In genomic region chr20:5737619-5737953, GRCh38 we compare ENCODE assay signal across 15 cellular contexts. TPM values are rescaled to one million over a fixed set of nuclear protein-coding genes. Genes with fewer than 3 reads are reported as not detected.
A peak's percentile ranks its signal among the peaks of the same experiment; 100 is the strongest.
DNase-seq lines count a peak whose midpoint lies in the region; ATAC-seq, FAIRE-seq and TF ChIP-seq lines count a peak whose summit lies in the region.
"Had no signal": no experiment of that assay in that cellular context is flagged by ENCODE, and none has a peak within 500 bp of the region (broad histone marks: within the 10 kb centered on the region; RNA-seq: fewer than 3 reads in every experiment).

No MANE protein-coding gene starts in this region.

- H3K36me3 Mint-ChIP-seq in CD14-positive monocyte (no peaks in the 10 kb centered on the region), T-cell (no peaks in the 10 kb centered on the region), glutamatergic neuron (ENCODE audit: unreplicated experiment) (no peaks in the 10 kb centered on the region)

- TF ChIP-seq POLR2A in A549 (IDR thresholded peaks at IDR 0.05; ENCODE audit: low read length): no peak
- TF ChIP-seq POLR2A in gastroesophageal sphincter (IDR thresholded peaks at IDR 0.05): no peak

- no peaks in the 10 kb centered on the region for H4K20me1 ChIP-seq in hepatocyte (ENCODE audit: insufficient read depth, poor library complexity, severe bottlenecking)

- intact Hi-C loops in CD14-positive monocyte (cut with micrococcal nuclease): no loop called here

- CTCF ChIA-PET in A549 (lab: Yijun Ruan, JAX): interaction anchor here (0.7 to 4.0 kb wide), 4 partner anchors 9 to 209 kb away, joined by 3 to 16 read pairs (median 3); no protein-coding TSS in a partner anchor
- CTCF ChIA-PET in T-cell (lab: Charles Lee): interaction anchor here in 1 of 2 donors (0.6 to 0.7 kb wide), 2 partner anchors 23 to 86 kb away, joined by 3 read pairs; no protein-coding TSS in a partner anchor

- ATAC-seq in A549 (no peak), T-cell (replicated peaks in 1 of 4) (no peak), gastroesophageal sphincter (no peak)

- H3K4me3 Mint-ChIP-seq in CD14-positive monocyte (peak overlapping the region; percentile 38 to 81), T-cell (peak overlapping the region; percentile 49 to 60 (median 57)), glutamatergic neuron (ENCODE audit: unreplicated experiment) (no peak overlapping the region)

- FAIRE-seq in A549 (lab: Jason Lieb, UNC): no peak
- FAIRE-seq: astrocyte, colon had no signal

- H3K4me1 Mint-ChIP-seq in CD14-positive monocyte (peaks cover 27% of the 10 kb centered on the region), T-cell (peaks cover 32 to 46% (median 35%) of the 10 kb centered on the region in 3 donors), glutamatergic neuron (ENCODE audit: low read depth, unreplicated experiment) (peaks cover 3% of the 10 kb centered on the region)

- no peak overlapping the region for H3K4me3 ChIP-seq in A549
- H3K4me3 ChIP-seq in hepatocyte: no peak overlapping the region
- no peak overlapping the region for H3K4me3 ChIP-seq in gastroesophageal sphincter
- H3K4me3 ChIP-seq: left ventricle myocardium inferior, sigmoid colon had no signal

- 0 out of 5 replicates have a peak, but pooled peaks of 1 of the 2 experiments have one; percentile 10 for TF ChIP-seq RAD21 in A549 (conservative IDR thresholded peaks at IDR 0.05 in 1 of 2, IDR thresholded peaks at IDR 0.05 in 1 of 2)

- peaks cover 0 to 2% (median 0%) of the 10 kb centered on the region in 7 donors for H3K9me3 Mint-ChIP-seq in CD14-positive monocyte
- H3K9me3 Mint-ChIP-seq in T-cell: no peaks in the 10 kb centered on the region
- H3K9me3 Mint-ChIP-seq in glutamatergic neuron (ENCODE audit: unreplicated experiment): no peaks in the 10 kb centered on the region

- H3K27me3 ChIP-seq in hepatocyte (no peaks in the 10 kb centered on the region), gastroesophageal sphincter (no peaks in the 10 kb centered on the region)
- H3K27me3 ChIP-seq: sigmoid colon had no signal

- DNase-seq in A549 (ENCODE audit: low read depth in 1 of 2, low spot score in 1 of 2) (no peak), CD14-positive monocyte (ENCODE audit: low spot score) (no peak), T-cell (no peak), hepatocyte (ENCODE audit: low spot score) (no peak), cerebellum (ENCODE audit: low spot score) (no peak), glutamatergic neuron (no peak)
- DNase-seq: left ventricle myocardium inferior, NCI-H1048, NCI-H2081, sigmoid colon had no signal

- no peak overlapping the region for H2AFZ ChIP-seq in hepatocyte

- H3K27ac ChIP-seq in A549 (peak overlapping the region; percentile 91 to 93), hepatocyte (peak overlapping the region; percentile 62), gastroesophageal sphincter (no peak overlapping the region)
- H3K27ac ChIP-seq: HL-60, KMS-11, left ventricle myocardium inferior, sigmoid colon had no signal

- H3K4me1 ChIP-seq in A549: peaks cover 64% of the 10 kb centered on the region
- peaks cover 16% of the 10 kb centered on the region for H3K4me1 ChIP-seq in hepatocyte (ENCODE audit: insufficient read depth)
- peaks cover 0 to 23% (median 6%) of the 10 kb centered on the region in 3 donors for H3K4me1 ChIP-seq in gastroesophageal sphincter

- H3K27me3 Mint-ChIP-seq in CD14-positive monocyte (ENCODE audit: low read depth in 3 of 3) (peaks cover 16 to 25% (median 19%) of the 10 kb centered on the region in 3 donors), T-cell (no peaks in the 10 kb centered on the region), glutamatergic neuron (ENCODE audit: unreplicated experiment) (peaks cover 2% of the 10 kb centered on the region)

- H3K4me2 ChIP-seq in A549: peak overlapping the region; percentile 64
- H3K4me2 ChIP-seq in hepatocyte: peak overlapping the region; percentile 38
- H3K4me2 ChIP-seq: KMS-11 had no signal

- no peaks in the 10 kb centered on the region for H3K36me3 ChIP-seq in hepatocyte (replicated peaks; ENCODE audit: insufficient read depth, low read depth)
- no peaks in the 10 kb centered on the region for H3K36me3 ChIP-seq in gastroesophageal sphincter
- H3K36me3 ChIP-seq: left ventricle myocardium inferior, sigmoid colon had no signal

- no peak for TF ChIP-seq EP300 in A549 (IDR thresholded peaks at IDR 0.05)
- TF ChIP-seq EP300 in gastroesophageal sphincter (IDR thresholded peaks at IDR 0.05): no peak

- no peak for TF ChIP-seq CTCF in A549 (IDR thresholded peaks at IDR 0.05)
- no peak for TF ChIP-seq CTCF in CD14-positive monocyte (IDR thresholded peaks at IDR 0.05)
- no peak for TF ChIP-seq CTCF in hepatocyte (IDR thresholded peaks at IDR 0.05; ENCODE audit: poor library complexity)
- no peak for TF ChIP-seq CTCF in gastroesophageal sphincter (IDR thresholded peaks at IDR 0.05)
- TF ChIP-seq CTCF in glutamatergic neuron (IDR thresholded peaks at IDR 0.05; ENCODE audit: partially characterized antibody, unreplicated experiment): no peak

- WGBS in A549 (ENCODE audit: missing lambda C conversion rate): 3% methylated on average over 3 of the region's 3 CpGs
- WGBS in hepatocyte (ENCODE audit: low lambda C conversion rate, missing lambda C conversion rate): 89% methylated on average over 3 of the region's 3 CpGs
- WGBS in gastroesophageal sphincter (ENCODE audit: low coverage in 1 of 2), 2 donors: 100% methylated on average over 3 of the region's 3 CpGs; no CpG with 5 or more reads in 1 of the 2 donors

- POLR2A ChIA-PET in A549 (lab: Yijun Ruan, JAX) (interaction anchor here (0.7 to 1.1 kb wide), 3 partner anchors 84 to 206 kb away, joined by 3 to 5 read pairs (median 3); no protein-coding TSS in a partner anchor), T-cell (lab: Charles Lee) (interaction anchor here (0.5 to 2.8 kb wide), 3 partner anchors 23 to 215 kb away, joined by 3 to 14 read pairs (median 5); no protein-coding TSS in a partner anchor)

- no peaks in the 10 kb centered on the region for H3K79me2 ChIP-seq in hepatocyte

- no peaks in the 10 kb centered on the region for H3K9me3 ChIP-seq in A549
- no peaks in the 10 kb centered on the region for H3K9me3 ChIP-seq in hepatocyte (ENCODE audit: low read depth)
- no peaks in the 10 kb centered on the region for H3K9me3 ChIP-seq in gastroesophageal sphincter
- H3K9me3 ChIP-seq: left ventricle myocardium inferior, sigmoid colon had no signal

- H3K27ac Mint-ChIP-seq in CD14-positive monocyte: peak overlapping the region in 2 of 7 donors; percentile 73 to 79
- peak overlapping the region; percentile 98 to 99 for H3K27ac Mint-ChIP-seq in T-cell
- H3K27ac Mint-ChIP-seq in glutamatergic neuron (ENCODE audit: unreplicated experiment): no peak overlapping the region

- no peaks in the 10 kb centered on the region for H3K9me2 ChIP-seq in hepatocyte (replicated peaks; ENCODE audit: insufficient read depth)

TF ChIP-seq in A549, 52 proteins besides CTCF, POLR2A, EP300 and RAD21:
- TF ChIP-seq ESRRA (IDR thresholded peaks at IDR 0.05; ENCODE audit: borderline replicate concordance, low read length): no peak
- peak in 1 of 2 experiments; percentile 13; a peak in 2 of 5 replicates for TF ChIP-seq JUN (IDR thresholded peaks at IDR 0.05)
- TF ChIP-seq ZSCAN20 (CRISPR knock-in tag; IDR thresholded peaks at IDR 0.05): peak; percentile 90

RNA-seq across cellular contexts. Expression of gene SHLD1, which starts 12.6 kb away (rescaled TPM):
- polyA plus RNA-seq in A549 (2011; rRNA removed): 17.4 and 18.4 TPM in 2 replicates
- 5.6 TPM in 2 replicates for polyA plus RNA-seq in A549 (2012; cell fraction: cytosol; rRNA removed)
- 2.2 and 3.3 TPM in 2 replicates for polyA plus RNA-seq in A549 (2012; cell fraction: nucleus; rRNA removed)
- polyA plus RNA-seq in A549 (2017; fragmentation: RNase III; extraction: RNeasy Plus Mini Kit Qiagen cat#74134 plus additional on column Dnase treatment): 6.1 to 7.3 TPM (median 6.5 TPM) in 3 replicates
- 7.9 and 8.9 TPM in 2 replicates for polyA minus RNA-seq in A549 (2011; rRNA and poly(A)+ RNA removed)
- 10 to 100 TPM in 1 of 2 donors, 1 to 10 TPM in 1; 8.3 to 12.7 TPM for polyA plus RNA-seq in CD14-positive monocyte
- 10 to 100 TPM; 10.0 to 15.8 (median 14.2) TPM for total RNA-seq in T-cell
- 5.9 and 8.3 TPM in 2 replicates for total RNA-seq in hepatocyte
- 9.1 and 11.2 TPM in 2 replicates for polyA plus RNA-seq in hepatocyte
- total RNA-seq in gastroesophageal sphincter: 1 to 10 TPM in 3 of 4 donors, under 1 TPM in 1; 0.93 to 3.3 (median 2.1) TPM
- total RNA-seq in cerebellum: 3.2 TPM
- total RNA-seq in glutamatergic neuron (ENCODE audit: unreplicated experiment): 4.0 TPM

Comparison
In these comparisons a context has a peak if more than half of its experiments do, and no peak if none do; other contexts are left out.
1. H3K27ac ChIP-seq: peak in A549 (2 of 2) and hepatocyte (single experiment); none in gastroesophageal sphincter (0 of 4).